In genomic region chr11:27830206-27830605, GRCh38 we compare ENCODE assay signal across 22 cellular contexts.
DNase-seq lines count a peak whose midpoint lies in the region; ATAC-seq and TF ChIP-seq lines count a peak whose summit lies in the region.
"Had no signal": no experiment of that assay in that cellular context is flagged by ENCODE, and none has a peak within 500 bp of the region (broad histone marks: within the 10 kb centered on the region; RNA-seq: fewer than 3 reads in every experiment).

No MANE protein-coding gene starts in this region.

- no peaks in the 10 kb centered on the region for H3K27me3 Mint-ChIP-seq in GM23338 (ENCODE audit: insufficient read depth, low read depth, poor library complexity)

- peaks cover 5% of the 10 kb centered on the region; the same call in 1 of the 2 replicates for H3K9me2 ChIP-seq in GM23338 (ENCODE audit: insufficient read depth)
- H3K9me2 ChIP-seq: SK-N-SH had no signal

- H3K27me3 ChIP-seq in GM23338 (ENCODE audit: insufficient read depth) (no peaks in the 10 kb centered on the region), MG63 (no peaks in the 10 kb centered on the region), osteoblast (ENCODE audit: insufficient read depth, low read length) (no peaks in the 10 kb centered on the region)
- H3K27me3 ChIP-seq: BLaER1 had no signal

- H3K36me3 ChIP-seq in GM23338 (ENCODE audit: insufficient read depth) (no peaks in the 10 kb centered on the region), MG63 (no peaks in the 10 kb centered on the region), osteoblast (ENCODE audit: insufficient read depth, low read length) (no peaks in the 10 kb centered on the region)
- H3K36me3 ChIP-seq: BLaER1 had no signal

- H4K20me1 ChIP-seq in GM23338 (replicated peaks; ENCODE audit: insufficient read depth) (no peaks in the 10 kb centered on the region), osteoblast (ENCODE audit: insufficient read depth, low read length) (no peaks in the 10 kb centered on the region)
- H4K20me1 ChIP-seq: BLaER1 had no signal

- no peak overlapping the region for H3K27ac Mint-ChIP-seq in GM23338
- H3K27ac Mint-ChIP-seq: CD4-positive, alpha-beta T cell; HFFc6 had no signal

- H3K36me3 Mint-ChIP-seq in GM23338 (ENCODE audit: low read depth), result no peaks in the 10 kb centered on the region

- H3K27ac ChIP-seq in GM23338 (ENCODE audit: low read depth) (no peak overlapping the region), osteoblast (ENCODE audit: low read depth, low read length) (no peak overlapping the region)
- H3K27ac ChIP-seq: BLaER1, HL-60, PC-9 had no signal

- H2AFZ ChIP-seq in GM23338 (peak overlapping the region; percentile 66; the same call in 1 of the 2 replicates), osteoblast (ENCODE audit: low read length) (no peak overlapping the region)
- H2AFZ ChIP-seq: PC-9 had no signal

- TF ChIP-seq CTCF in GM23338 (conservative IDR thresholded peaks at IDR 0.05; ENCODE audit: low read depth in 2 of 2) (no peak), choroid plexus epithelial cell (conservative IDR thresholded peaks at IDR 0.05; ENCODE audit: low read depth, low read length) (no peak), osteoblast (IDR thresholded peaks at IDR 0.05; ENCODE audit: extremely low read depth, low read depth, low read length) (no peak)

- 0 out of 3 replicates have a peak, but pooled peaks cover 2% of the 10 kb centered on the region for H3K9me3 Mint-ChIP-seq in GM23338
- H3K9me3 Mint-ChIP-seq: H9, HFFc6 had no signal

- H3K4me3 ChIP-seq in GM23338, result no peak overlapping the region
- H3K4me3 ChIP-seq in choroid plexus epithelial cell (ENCODE audit: low read depth, low read length), result no peak overlapping the region
- no peak overlapping the region for H3K4me3 ChIP-seq in MG63
- H3K4me3 ChIP-seq in osteoblast (ENCODE audit: insufficient read depth, low read length), result no peak overlapping the region
- H3K4me3 ChIP-seq: BLaER1, PC-9 had no signal

- H3K79me2 ChIP-seq in GM23338 (replicated peaks; ENCODE audit: insufficient read depth), result no peaks in the 10 kb centered on the region
- no peaks in the 10 kb centered on the region for H3K79me2 ChIP-seq in osteoblast (ENCODE audit: insufficient read depth, low read length)

- H3K4me1 ChIP-seq in GM23338 (ENCODE audit: insufficient read depth), result no peaks in the 10 kb centered on the region
- H3K4me1 ChIP-seq in osteoblast (ENCODE audit: insufficient read depth, low read length), result no peaks in the 10 kb centered on the region
- H3K4me1 ChIP-seq: BLaER1 had no signal

- H3K4me3 Mint-ChIP-seq in GM23338, result no peak overlapping the region
- H3K4me3 Mint-ChIP-seq: CD4-positive, alpha-beta T cell; H9; HFFc6 had no signal

- H3K9me3 ChIP-seq in MG63 (no peaks in the 10 kb centered on the region), osteoblast (ENCODE audit: low read depth, low read length) (no peaks in the 10 kb centered on the region)
- H3K9me3 ChIP-seq: BLaER1 had no signal

- no peaks in the 10 kb centered on the region for H3K4me1 Mint-ChIP-seq in GM23338
- H3K4me1 Mint-ChIP-seq: H9 had no signal

- H3K4me2 ChIP-seq in GM23338 (no peak overlapping the region), osteoblast (ENCODE audit: insufficient read depth, low read length) (no peak overlapping the region)
- H3K4me2 ChIP-seq: BLaER1, PC-9, SK-N-SH had no signal

- no peaks in the 10 kb centered on the region for H3F3A ChIP-seq in GM23338 (replicated peaks; ENCODE audit: low read depth)

- ATAC-seq in GM23338, result no peak
- ATAC-seq in HG02610 (IDR thresholded peaks at IDR 0.05; ENCODE audit: unreplicated experiment), result no peak

- DNase-seq in GM23338 (ENCODE audit: low spot score), result no peak
- peak; percentile 27 for DNase-seq in OCI-M1 (lab: John Stamatoyannopoulos, UW)
- DNase-seq in choroid plexus epithelial cell (ENCODE audit: low read depth), result peak; percentile 20
- peak; percentile 57 for DNase-seq in myocyte (ENCODE audit: low read depth)
- no peak for DNase-seq in MG63
- no peak for DNase-seq in osteoblast (ENCODE audit: insufficient read length, low spot score, missing footprints)
- DNase-seq: CD4-positive, alpha-beta T cell; COR-L47; DMS79; H9; HFFc6; KBM-7; MV-4-11; NCI-H1694 treated with DMSO at 0.1 percent for 48 hours; NCI-H446 treated with DMSO at 0.1 percent for 48 hours; NCI-H526 treated with DMSO at 0.1 percent for 48 hours; PC-9; SIG-M5; SK-N-SH had no signal

TF ChIP-seq in GM23338, 12 proteins besides CTCF, POLR2A, EP300 and RAD21 (continues in another document):
- TF ChIP-seq CREB1 (CRISPR knock-in tag; IDR thresholded peaks at IDR 0.05; ENCODE audit: low read depth), result no peak
- TF ChIP-seq JUNB (IDR thresholded peaks at IDR 0.05; ENCODE audit: unreplicated experiment), result no peak
- TF ChIP-seq ZNF114 (CRISPR knock-in tag; IDR thresholded peaks at IDR 0.05), result no peak
- TF ChIP-seq, protein P1, sequence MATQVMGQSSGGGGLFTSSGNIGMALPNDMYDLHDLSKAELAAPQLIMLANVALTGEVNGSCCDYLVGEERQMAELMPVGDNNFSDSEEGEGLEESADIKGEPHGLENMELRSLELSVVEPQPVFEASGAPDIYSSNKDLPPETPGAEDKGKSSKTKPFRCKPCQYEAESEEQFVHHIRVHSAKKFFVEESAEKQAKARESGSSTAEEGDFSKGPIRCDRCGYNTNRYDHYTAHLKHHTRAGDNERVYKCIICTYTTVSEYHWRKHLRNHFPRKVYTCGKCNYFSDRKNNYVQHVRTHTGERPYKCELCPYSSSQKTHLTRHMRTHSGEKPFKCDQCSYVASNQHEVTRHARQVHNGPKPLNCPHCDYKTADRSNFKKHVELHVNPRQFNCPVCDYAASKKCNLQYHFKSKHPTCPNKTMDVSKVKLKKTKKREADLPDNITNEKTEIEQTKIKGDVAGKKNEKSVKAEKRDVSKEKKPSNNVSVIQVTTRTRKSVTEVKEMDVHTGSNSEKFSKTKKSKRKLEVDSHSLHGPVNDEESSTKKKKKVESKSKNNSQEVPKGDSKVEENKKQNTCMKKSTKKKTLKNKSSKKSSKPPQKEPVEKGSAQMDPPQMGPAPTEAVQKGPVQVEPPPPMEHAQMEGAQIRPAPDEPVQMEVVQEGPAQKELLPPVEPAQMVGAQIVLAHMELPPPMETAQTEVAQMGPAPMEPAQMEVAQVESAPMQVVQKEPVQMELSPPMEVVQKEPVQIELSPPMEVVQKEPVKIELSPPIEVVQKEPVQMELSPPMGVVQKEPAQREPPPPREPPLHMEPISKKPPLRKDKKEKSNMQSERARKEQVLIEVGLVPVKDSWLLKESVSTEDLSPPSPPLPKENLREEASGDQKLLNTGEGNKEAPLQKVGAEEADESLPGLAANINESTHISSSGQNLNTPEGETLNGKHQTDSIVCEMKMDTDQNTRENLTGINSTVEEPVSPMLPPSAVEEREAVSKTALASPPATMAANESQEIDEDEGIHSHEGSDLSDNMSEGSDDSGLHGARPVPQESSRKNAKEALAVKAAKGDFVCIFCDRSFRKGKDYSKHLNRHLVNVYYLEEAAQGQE (IDR thresholded peaks at IDR 0.05; ENCODE audit: unreplicated experiment), result no peak
- TF ChIP-seq EZH2 (IDR thresholded peaks at IDR 0.05; ENCODE audit: low read depth, unreplicated experiment), result no peak
- no peak for TF ChIP-seq NANOG (IDR thresholded peaks at IDR 0.05; ENCODE audit: borderline replicate concordance)

Comparison
In these comparisons a context has a peak if more than half of its experiments do, and no peak if none do; other contexts are left out.
1. DNase-seq: peak in OCI-M1 (single experiment), choroid plexus epithelial cell (single experiment) and myocyte (single experiment); none in GM23338 (single experiment), MG63 (single experiment) and osteoblast (single experiment).